Comparison of ENCODE assay signal across 1 cellular context in the genomic region with DNA sequence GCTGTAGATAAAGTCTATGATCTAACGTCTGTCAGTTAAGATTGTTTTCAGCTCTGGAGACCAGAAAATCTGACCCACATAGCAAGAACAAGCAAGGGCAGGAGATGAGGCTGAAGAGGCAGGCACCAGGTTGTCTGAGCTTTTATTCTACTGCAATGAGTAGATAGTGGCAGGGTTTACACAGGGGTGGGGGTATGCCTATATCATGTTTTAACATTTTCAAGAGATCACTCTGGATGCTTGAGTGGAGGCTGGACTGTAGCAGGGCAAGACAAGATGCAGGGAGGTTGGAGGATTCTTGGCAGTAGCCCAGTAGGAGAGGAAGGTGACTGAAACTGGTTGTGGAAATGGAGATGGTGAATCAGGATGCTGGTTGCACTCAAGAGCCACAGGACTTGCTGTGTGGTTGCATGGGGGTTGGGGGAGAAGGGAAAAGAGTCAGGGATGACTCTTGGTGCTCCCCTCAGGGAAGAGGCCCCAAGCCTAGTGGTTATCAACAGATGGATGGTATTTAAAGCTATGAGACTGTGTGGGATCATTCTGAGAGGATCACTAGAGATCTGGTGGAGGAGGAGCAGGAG.
TF ChIP-seq lines count a peak whose summit lies in the region.

No MANE protein-coding gene starts in this region.

TF ChIP-seq in HEK293, 187 proteins besides CTCF, POLR2A, EP300 and RAD21 (continued from another document):
- no peak for TF ChIP-seq ZNF792 (tag by site-specific recombination; IDR thresholded peaks at IDR 0.05)
- no peak for TF ChIP-seq KLF10 (tag by site-specific recombination; IDR thresholded peaks at IDR 0.05)
- TF ChIP-seq, protein P1, sequence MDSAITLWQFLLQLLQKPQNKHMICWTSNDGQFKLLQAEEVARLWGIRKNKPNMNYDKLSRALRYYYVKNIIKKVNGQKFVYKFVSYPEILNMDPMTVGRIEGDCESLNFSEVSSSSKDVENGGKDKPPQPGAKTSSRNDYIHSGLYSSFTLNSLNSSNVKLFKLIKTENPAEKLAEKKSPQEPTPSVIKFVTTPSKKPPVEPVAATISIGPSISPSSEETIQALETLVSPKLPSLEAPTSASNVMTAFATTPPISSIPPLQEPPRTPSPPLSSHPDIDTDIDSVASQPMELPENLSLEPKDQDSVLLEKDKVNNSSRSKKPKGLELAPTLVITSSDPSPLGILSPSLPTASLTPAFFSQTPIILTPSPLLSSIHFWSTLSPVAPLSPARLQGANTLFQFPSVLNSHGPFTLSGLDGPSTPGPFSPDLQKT (IDR thresholded peaks at IDR 0.05; ENCODE audit: borderline replicate concordance, low read depth, low read length), result no peak
- no peak for TF ChIP-seq ZNF658 (tag by site-specific recombination; IDR thresholded peaks at IDR 0.05)
- TF ChIP-seq GLIS2 (tag by site-specific recombination; IDR thresholded peaks at IDR 0.05), result no peak
- TF ChIP-seq ZNF473 (tag by site-specific recombination; IDR thresholded peaks at IDR 0.05), result no peak
- no peak for TF ChIP-seq ZFHX2 (tag by site-specific recombination; conservative IDR thresholded peaks at IDR 0.05)
- TF ChIP-seq ZNF571 (tag by site-specific recombination; IDR thresholded peaks at IDR 0.05), result no peak
- TF ChIP-seq GLI4 (tag by site-specific recombination; IDR thresholded peaks at IDR 0.05), result no peak
